Comparison of ENCODE assay signal across 10 cellular contexts in the genomic region with DNA sequence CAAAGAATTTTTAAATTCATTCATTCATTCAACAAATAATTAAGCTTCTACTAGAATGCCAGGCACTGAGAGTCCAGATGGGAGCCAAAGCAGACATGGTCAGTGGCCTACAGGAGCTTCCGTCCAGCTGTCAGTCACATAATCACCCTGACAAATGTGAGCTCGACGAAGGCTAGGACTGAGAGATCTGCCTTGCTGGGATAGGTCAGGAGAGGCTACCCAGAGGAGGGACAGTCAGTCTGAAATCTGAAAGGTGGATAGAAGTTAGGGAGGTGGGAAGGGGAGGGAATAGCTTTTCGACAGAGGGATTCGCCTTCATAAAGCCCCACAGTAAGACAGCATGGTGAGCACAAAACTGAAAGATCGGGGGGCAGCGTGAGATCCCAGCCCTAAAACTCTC. TPM values are rescaled to one million over a fixed set of nuclear protein-coding genes. Genes with fewer than 3 reads are reported as not detected.
DNase-seq lines count a peak whose midpoint lies in the region; ATAC-seq, FAIRE-seq and TF ChIP-seq lines count a peak whose summit lies in the region.
"Had no signal": no experiment of that assay in that cellular context is flagged by ENCODE, and none has a peak within 500 bp of the region (broad histone marks: within the 10 kb centered on the region; RNA-seq: fewer than 3 reads in every experiment).

No MANE protein-coding gene starts in this region.

- intact Hi-C loops in heart left ventricle (cut with DNase I): no loop called here
- intact Hi-C loops in Right ventricle myocardium superior (cut with DNase I): no loop called here

- no peak overlapping the region for H3K9ac ChIP-seq in endodermal cell (ENCODE audit: extremely low read depth, low read length, poor library complexity, severe bottlenecking)

- no peak overlapping the region for H3K4me3 ChIP-seq in heart left ventricle
- no peak overlapping the region for H3K4me3 ChIP-seq in endodermal cell (ENCODE audit: low read length)
- no peak overlapping the region for H3K4me3 ChIP-seq in urinary bladder (ENCODE audit: low read depth, low read length)
- H3K4me3 ChIP-seq in HAP-1: no peak overlapping the region

- H3K27me3 ChIP-seq in heart left ventricle: no peaks in the 10 kb centered on the region
- no peaks in the 10 kb centered on the region for H3K27me3 ChIP-seq in endodermal cell (ENCODE audit: control insufficient read depth, insufficient read depth, low read length, poor library complexity, severe bottlenecking)
- H3K27me3 ChIP-seq in HAP-1 (ENCODE audit: low read depth): no peaks in the 10 kb centered on the region

- H3K36me3 Mint-ChIP-seq in endodermal cell (ENCODE audit: low read depth) (peaks cover 42% of the 10 kb centered on the region), neural crest cell (ENCODE audit: low read depth) (peaks cover 2% of the 10 kb centered on the region)

- H3K4me1 Mint-ChIP-seq in endodermal cell: peaks cover 42% of the 10 kb centered on the region
- peaks cover 19% of the 10 kb centered on the region for H3K4me1 Mint-ChIP-seq in neural crest cell

- no peak for FAIRE-seq in RCC 7860 (lab: Jason Lieb, UNC)
- FAIRE-seq: keratinocyte had no signal

- H3K36me3 ChIP-seq in heart left ventricle: peaks cover 0 to 18% (median 0%) of the 10 kb centered on the region in 9 donors
- H3K36me3 ChIP-seq in endodermal cell (ENCODE audit: control insufficient read depth, insufficient read depth, low read length): peaks cover 70% of the 10 kb centered on the region
- no peaks in the 10 kb centered on the region for H3K36me3 ChIP-seq in urinary bladder (ENCODE audit: insufficient read depth)
- H3K36me3 ChIP-seq in HAP-1 (replicated peaks): no peaks in the 10 kb centered on the region

- no peak overlapping the region for H3K4me3 Mint-ChIP-seq in endodermal cell
- H3K4me3 Mint-ChIP-seq in neural crest cell: no peak overlapping the region

- DNase-seq in heart left ventricle: no peak
- DNase-seq in Right ventricle myocardium superior: no peak
- DNase-seq in endodermal cell: no peak
- no peak for DNase-seq in neural crest cell (ENCODE audit: low read depth, low spot score)
- DNase-seq in RCC 7860 (ENCODE audit: low spot score): no peak
- DNase-seq in HAP-1 (ENCODE audit: low spot score in 2 of 2): no peak
- DNase-seq: NCI-H187 had no signal

- H3K27ac Mint-ChIP-seq in endodermal cell (peak overlapping the region; percentile 93), neural crest cell (ENCODE audit: unreplicated experiment) (peak overlapping the region; percentile 89)

- no peaks in the 10 kb centered on the region for H3K9me3 Mint-ChIP-seq in endodermal cell
- no peaks in the 10 kb centered on the region for H3K9me3 Mint-ChIP-seq in neural crest cell

- H3K4me1 ChIP-seq in heart left ventricle: peaks cover 27 to 81% (median 69%) of the 10 kb centered on the region in 12 donors
- H3K4me1 ChIP-seq in endodermal cell (ENCODE audit: control insufficient read depth, insufficient read depth, low read length): peaks cover 14% of the 10 kb centered on the region
- H3K4me1 ChIP-seq in urinary bladder (ENCODE audit: insufficient read depth): peaks cover 3% of the 10 kb centered on the region
- H3K4me1 ChIP-seq in HAP-1: peaks cover 3% of the 10 kb centered on the region; the same call in 1 of the 2 replicates

- H3K9me3 ChIP-seq in heart left ventricle (no peaks in the 10 kb centered on the region), endodermal cell (ENCODE audit: control insufficient read depth, low read length) (no peaks in the 10 kb centered on the region), HAP-1 (no peaks in the 10 kb centered on the region)

- no peak for TF ChIP-seq CTCF in heart left ventricle (IDR thresholded peaks at IDR 0.05)
- no peak for TF ChIP-seq CTCF in endodermal cell (conservative IDR thresholded peaks at IDR 0.05)
- TF ChIP-seq CTCF in neural crest cell (conservative IDR thresholded peaks at IDR 0.05): no peak

- ATAC-seq in heart left ventricle (no peak), Right ventricle myocardium superior (ENCODE audit: poor library complexity) (no peak), HG02610 (IDR thresholded peaks at IDR 0.05; ENCODE audit: unreplicated experiment) (no peak)

- H3K27ac ChIP-seq in heart left ventricle: peak overlapping the region; percentile 82 to 96 (median 92)
- no peak overlapping the region for H3K27ac ChIP-seq in endodermal cell (ENCODE audit: low read depth, low read length)
- H3K27ac ChIP-seq in urinary bladder (ENCODE audit: low read depth): peak overlapping the region; percentile 23

- WGBS in heart left ventricle, 4 donors: 77 to 84% (median 80%) methylated on average over 7 of the region's 7 CpGs
- 88 to 96% methylated on average over 5 to 7 of the region's 7 CpGs for WGBS in endodermal cell (ENCODE audit: insufficient coverage in 1 of 2, insufficient read length in 1 of 2), 2 experiments
- 77% methylated on average over 7 of the region's 7 CpGs for WGBS in urinary bladder

- in situ Hi-C loops in HAP-1 (cut with MboI; ENCODE audit: low sequenced_read_pairs): no loop called here

- TF ChIP-seq POLR2A in heart left ventricle (IDR thresholded peaks at IDR 0.05): no peak

- H3K27me3 Mint-ChIP-seq in endodermal cell (ENCODE audit: insufficient read depth): no peaks in the 10 kb centered on the region
- no peaks in the 10 kb centered on the region for H3K27me3 Mint-ChIP-seq in neural crest cell (ENCODE audit: low read depth)

RNA-seq across cellular contexts. Expression of gene EPHX1, which starts 8.3 kb away (rescaled TPM):
- 10 to 100 TPM; 29.0 to 96.8 (median 47.0) TPM for total RNA-seq in heart left ventricle
- polyA plus RNA-seq in heart left ventricle: 10 to 100 TPM; 22.2 to 36.1 TPM
- 68.6 TPM for total RNA-seq in Right ventricle myocardium superior
- total RNA-seq in endodermal cell: 10 to 100 TPM; 49.2 to 84.1 TPM
- polyA plus RNA-seq in endodermal cell (2013, experiment 1 of 2): 28.4 TPM
- polyA plus RNA-seq in endodermal cell (2013, experiment 2 of 2): 31.2 TPM
- 15.4 and 15.8 TPM in 2 replicates for total RNA-seq in neural crest cell
- 18.1 TPM for total RNA-seq in urinary bladder
- 156 TPM for polyA plus RNA-seq in urinary bladder

RNA-seq across cellular contexts. Expression of gene SRP9, which starts 40.6 kb away (rescaled TPM):
- total RNA-seq in heart left ventricle (100 to 1,000 TPM; 151 to 187 (median 171) TPM), Right ventricle myocardium superior (188 TPM), endodermal cell (100 to 1,000 TPM; 286 to 319 TPM), neural crest cell (480 and 482 TPM in 2 replicates), urinary bladder (389 TPM)
- polyA plus RNA-seq in heart left ventricle (100 to 1,000 TPM; 147 to 211 TPM), urinary bladder (236 TPM)
- polyA plus RNA-seq in endodermal cell (2013, experiment 1 of 2): 488 TPM
- polyA plus RNA-seq in endodermal cell (2013, experiment 2 of 2): 479 TPM
